ENCODE assay signal across 8 cellular contexts in the genomic region with DNA sequence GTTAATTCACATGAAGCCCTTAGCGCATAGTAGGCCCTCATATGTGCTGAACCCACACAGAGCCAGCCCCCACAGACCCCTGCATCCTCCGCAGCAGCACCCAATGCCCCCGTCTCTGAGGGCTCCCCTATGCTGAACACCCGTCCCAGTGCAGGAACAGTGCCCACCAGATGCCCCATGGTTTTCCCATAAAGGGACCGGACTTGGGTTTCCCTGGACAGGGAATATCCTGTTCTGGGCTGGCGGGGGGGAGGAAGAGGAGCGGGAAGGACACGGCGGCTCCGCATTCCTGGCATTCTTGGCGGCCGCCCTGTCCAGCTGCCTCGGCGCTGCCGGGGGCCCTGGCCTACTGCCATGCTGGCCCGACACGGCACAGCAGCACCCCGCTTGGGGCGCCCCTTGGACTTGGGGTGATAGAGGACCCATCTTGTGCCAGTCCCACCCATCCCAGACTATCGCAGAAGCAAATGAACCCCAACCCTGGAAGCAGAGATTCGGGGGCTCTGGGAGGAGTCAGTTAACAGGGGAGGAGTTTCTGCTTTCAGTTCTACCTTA. TPM values are rescaled to one million over a fixed set of nuclear protein-coding genes. Genes with fewer than 3 reads are reported as not detected.
DNase-seq lines count a peak whose midpoint lies in the region; ATAC-seq, FAIRE-seq and TF ChIP-seq lines count a peak whose summit lies in the region.

No MANE protein-coding gene starts in this region.

- ATAC-seq in pancreas (peak; percentile 36 to 74 (median 59)), HG03439 (IDR thresholded peaks at IDR 0.05; ENCODE audit: unreplicated experiment) (no peak)

- no peak for FAIRE-seq in pancreas (lab: Jason Lieb, UNC)

- no peak overlapping the region for H3K4me2 ChIP-seq in SK-N-SH
- no peak overlapping the region for H3K4me2 ChIP-seq in MM.1S (ENCODE audit: low read depth, low read length)

- no peaks in the 10 kb centered on the region for H3K27me3 ChIP-seq in SK-N-SH (ENCODE audit: insufficient read depth)
- H3K27me3 ChIP-seq in pancreas: no peaks in the 10 kb centered on the region
- no peaks in the 10 kb centered on the region for H3K27me3 ChIP-seq in MM.1S (replicated peaks; ENCODE audit: insufficient read depth, low read length)

- CTCF ChIA-PET in SK-N-SH (lab: Yijun Ruan, JAX): no interaction called here

- H3K9me2 ChIP-seq in SK-N-SH: no peaks in the 10 kb centered on the region
- H3K9me2 ChIP-seq in MM.1S (replicated peaks; ENCODE audit: insufficient read depth, low read length): no peaks in the 10 kb centered on the region

- POLR2A ChIA-PET in SK-N-SH (lab: Yijun Ruan, JAX): interaction anchor here (0.7 kb wide), 1 partner anchor 342 kb away, joined by 3 read pairs; no protein-coding TSS in a partner anchor

- H3K36me3 ChIP-seq in SK-N-SH (replicated peaks in 1 of 2; ENCODE audit: control insufficient read depth in 1 of 2, insufficient read depth in 2 of 2, low read length in 1 of 2): no peaks in the 10 kb centered on the region
- no peaks in the 10 kb centered on the region for H3K36me3 ChIP-seq in pancreas
- no peaks in the 10 kb centered on the region for H3K36me3 ChIP-seq in MM.1S (replicated peaks; ENCODE audit: insufficient read depth, low read length)

- H3K27ac Mint-ChIP-seq in glutamatergic neuron (ENCODE audit: unreplicated experiment): no peak overlapping the region
- H3K27ac Mint-ChIP-seq in activated T-helper 1 cell treated with anti-CD3 and anti-CD28 coated beads, Interleukin-12 subunit alpha, Interleukin-12 subunit beta, Interleukin-2, Interleukin-4 antibody, amounts not matched to agents 30 ng/mL and 10 ng/mL and 1 ng/mL, durations not matched to agents 14 hours and 24 hours and 36 hours: no peak overlapping the region

- H3K4me1 Mint-ChIP-seq in glutamatergic neuron (ENCODE audit: low read depth, unreplicated experiment): peaks cover 30% of the 10 kb centered on the region
- peaks cover 35% of the 10 kb centered on the region for H3K4me1 Mint-ChIP-seq in activated T-helper 1 cell treated with anti-CD3 and anti-CD28 coated beads, Interleukin-12 subunit alpha, Interleukin-12 subunit beta, Interleukin-2, Interleukin-4 antibody, amounts not matched to agents 30 ng/mL and 10 ng/mL and 1 ng/mL, durations not matched to agents 14 hours and 24 hours and 36 hours (ENCODE audit: low read depth)

- no peak for TF ChIP-seq RAD21 in SK-N-SH (IDR thresholded peaks at IDR 0.05; ENCODE audit: low read length)

- no peak overlapping the region for H3K4me3 Mint-ChIP-seq in glutamatergic neuron (ENCODE audit: unreplicated experiment)
- H3K4me3 Mint-ChIP-seq in activated T-helper 1 cell treated with anti-CD3 and anti-CD28 coated beads, Interleukin-12 subunit alpha, Interleukin-12 subunit beta, Interleukin-2, Interleukin-4 antibody, amounts not matched to agents 30 ng/mL and 10 ng/mL and 1 ng/mL, durations not matched to agents 14 hours and 24 hours and 36 hours: no peak overlapping the region

- DNase-seq in COLO829 (ENCODE audit: low spot score) (peak; percentile 48), SK-N-SH (no peak), glutamatergic neuron (peak; percentile 23), pancreas (peak in 5 of 6 donors; percentile 45 to 88 (median 73)), MM.1S (no peak), NOMO-1 treated with dmso at 0.1 percent for 144 hours (lab: John Stamatoyannopoulos, UW; ENCODE audit: unreplicated experiment) (no peak)
- DNase-seq in activated T-helper 1 cell treated with anti-CD3 and anti-CD28 coated beads, Interleukin-12 subunit alpha, Interleukin-12 subunit beta, Interleukin-2, Interleukin-4 antibody, amounts not matched to agents 30 ng/mL and 10 ng/mL and 1 ng/mL, durations not matched to agents 14 hours and 24 hours and 36 hours (ENCODE audit: low spot score): no peak

- peaks cover 10% of the 10 kb centered on the region for H3K9me3 Mint-ChIP-seq in glutamatergic neuron (ENCODE audit: unreplicated experiment)
- no peaks in the 10 kb centered on the region for H3K9me3 Mint-ChIP-seq in activated T-helper 1 cell treated with anti-CD3 and anti-CD28 coated beads, Interleukin-12 subunit alpha, Interleukin-12 subunit beta, Interleukin-2, Interleukin-4 antibody, amounts not matched to agents 30 ng/mL and 10 ng/mL and 1 ng/mL, durations not matched to agents 14 hours and 24 hours and 36 hours

- no peaks in the 10 kb centered on the region for H3K9me3 ChIP-seq in SK-N-SH
- no peaks in the 10 kb centered on the region for H3K9me3 ChIP-seq in pancreas
- H3K9me3 ChIP-seq in MM.1S (replicated peaks; ENCODE audit: insufficient read depth, low read length): no peaks in the 10 kb centered on the region

- no peaks in the 10 kb centered on the region for H3K36me3 Mint-ChIP-seq in glutamatergic neuron (ENCODE audit: unreplicated experiment)
- no peaks in the 10 kb centered on the region for H3K36me3 Mint-ChIP-seq in activated T-helper 1 cell treated with anti-CD3 and anti-CD28 coated beads, Interleukin-12 subunit alpha, Interleukin-12 subunit beta, Interleukin-2, Interleukin-4 antibody, amounts not matched to agents 30 ng/mL and 10 ng/mL and 1 ng/mL, durations not matched to agents 14 hours and 24 hours and 36 hours (ENCODE audit: low read depth)

- WGBS in SK-N-SH (ENCODE audit: low lambda C conversion rate): 83% methylated on average over 2 of the region's 21 CpGs
- 42 to 52% methylated on average over 21 of the region's 21 CpGs for WGBS in pancreas, 2 donors

- intact Hi-C loops in pancreas (cut with DNase I): loop anchor here (10.0 kb wide), 3 partner anchors 59 to 349 kb away; a partner anchor contains a TSS
- intact Hi-C loops in activated T-helper 1 cell treated with anti-CD3 and anti-CD28 coated beads, Interleukin-12 subunit alpha, Interleukin-12 subunit beta, Interleukin-2, Interleukin-4 antibody, amounts not matched to agents 30 ng/mL and 10 ng/mL and 1 ng/mL, durations not matched to agents 14 hours and 24 hours and 36 hours (cut with micrococcal nuclease): no loop called here

- H3K27ac ChIP-seq in SK-N-SH (ENCODE audit: low read depth in 2 of 2, low read length in 1 of 2) (no peak overlapping the region), pancreas (peak overlapping the region; percentile 52 to 64 (median 62)), MM.1S (ENCODE audit: low read length) (no peak overlapping the region)

- peak in 1 of 2 experiments; percentile 35; a peak in 1 of 4 replicates for TF ChIP-seq EP300 in SK-N-SH (IDR thresholded peaks at IDR 0.05; ENCODE audit: borderline replicate concordance in 1 of 2, low read depth in 1 of 2, low read length in 1 of 2)

- H3K27me3 Mint-ChIP-seq in glutamatergic neuron (ENCODE audit: unreplicated experiment): peaks cover 9% of the 10 kb centered on the region
- H3K27me3 Mint-ChIP-seq in activated T-helper 1 cell treated with anti-CD3 and anti-CD28 coated beads, Interleukin-12 subunit alpha, Interleukin-12 subunit beta, Interleukin-2, Interleukin-4 antibody, amounts not matched to agents 30 ng/mL and 10 ng/mL and 1 ng/mL, durations not matched to agents 14 hours and 24 hours and 36 hours (ENCODE audit: insufficient read depth): peaks cover 3% of the 10 kb centered on the region

- H3K9ac ChIP-seq in SK-N-SH: no peak overlapping the region
- H3K9ac ChIP-seq in MM.1S (ENCODE audit: low read length): no peak overlapping the region

- H3F3A ChIP-seq in SK-N-SH (replicated peaks; ENCODE audit: insufficient read depth): peaks cover 4% of the 10 kb centered on the region
- H3F3A ChIP-seq in MM.1S (ENCODE audit: insufficient read depth, low read length): no peaks in the 10 kb centered on the region

- H3K4me3 ChIP-seq in SK-N-SH (ENCODE audit: low read depth in 2 of 2, low read length in 1 of 2) (no peak overlapping the region), pancreas (no peak overlapping the region), MM.1S (ENCODE audit: low read length) (no peak overlapping the region)

- H2AFZ ChIP-seq in SK-N-SH (ENCODE audit: low read depth) (no peak overlapping the region), MM.1S (ENCODE audit: low read length) (no peak overlapping the region)

- no peak for TF ChIP-seq CTCF in SK-N-SH (IDR thresholded peaks at IDR 0.05)
- TF ChIP-seq CTCF in glutamatergic neuron (IDR thresholded peaks at IDR 0.05; ENCODE audit: partially characterized antibody, unreplicated experiment): no peak
- no peak for TF ChIP-seq CTCF in pancreas (IDR thresholded peaks at IDR 0.05)
- TF ChIP-seq CTCF in MM.1S (IDR thresholded peaks at IDR 0.05; ENCODE audit: low read length): no peak

- H4K20me1 ChIP-seq in SK-N-SH (ENCODE audit: insufficient read depth): no peaks in the 10 kb centered on the region
- no peaks in the 10 kb centered on the region for H4K20me1 ChIP-seq in MM.1S (ENCODE audit: insufficient read depth, low read length)

- H3K4me1 ChIP-seq in SK-N-SH (ENCODE audit: control insufficient read depth in 1 of 2, insufficient read depth in 2 of 2, low read depth in 1 of 2, low read length in 1 of 2) (peaks cover under 1 to 9% of the 10 kb centered on the region in 2 experiments; a peak in 2 of 4 replicates), pancreas (peaks cover 8 to 12% (median 11%) of the 10 kb centered on the region in 3 donors), MM.1S (ENCODE audit: low read length) (peaks cover 4% of the 10 kb centered on the region)

- H3K79me2 ChIP-seq in SK-N-SH (ENCODE audit: insufficient read depth) (no peaks in the 10 kb centered on the region), MM.1S (ENCODE audit: low read length) (no peaks in the 10 kb centered on the region)

TF ChIP-seq in SK-N-SH, 30 proteins besides CTCF, POLR2A, EP300 and RAD21 (continues in another document):
- TF ChIP-seq TCF12 (IDR thresholded peaks at IDR 0.05) (peak; percentile 52), NFIC (IDR thresholded peaks at IDR 0.05; ENCODE audit: borderline replicate concordance) (peak; percentile 77)
- TF ChIP-seq, protein P1, sequence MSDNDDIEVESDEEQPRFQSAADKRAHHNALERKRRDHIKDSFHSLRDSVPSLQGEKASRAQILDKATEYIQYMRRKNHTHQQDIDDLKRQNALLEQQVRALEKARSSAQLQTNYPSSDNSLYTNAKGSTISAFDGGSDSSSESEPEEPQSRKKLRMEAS (IDR thresholded peaks at IDR 0.05; ENCODE audit: low read depth): no peak

RNA-seq across cellular contexts. Expression of a gene that starts 23.7 kb away (rescaled TPM):
- polyA plus RNA-seq in SK-N-SH (2012; rRNA removed): 2.3 and 2.7 TPM in 2 replicates
- 1.4 and 2.3 TPM in 2 replicates for polyA plus RNA-seq in SK-N-SH (2012; cell fraction: cytosol; rRNA removed)
- 8.3 and 9.9 TPM in 2 replicates for polyA plus RNA-seq in SK-N-SH (2012; cell fraction: nucleus; rRNA removed)
- total RNA-seq in glutamatergic neuron (ENCODE audit: unreplicated experiment): 5.9 TPM
- 10 to 100 TPM; 17.2 to 28.8 (median 22.3) TPM for total RNA-seq in pancreas
- 10 to 100 TPM; 28.7 to 44.0 TPM for polyA plus RNA-seq in pancreas
- 12.7 and 13.8 TPM in 2 replicates for total RNA-seq in activated T-helper 1 cell treated with anti-CD3 and anti-CD28 coated beads, Interleukin-12 subunit alpha, Interleukin-12 subunit beta, Interleukin-2, Interleukin-4 antibody, amounts not matched to agents 30 ng/mL and 10 ng/mL and 1 ng/mL, durations not matched to agents 14 hours and 24 hours and 36 hours

Comparison
In these comparisons a context has a peak if more than half of its experiments do, and no peak if none do; other contexts are left out.
1. DNase-seq: peak in COLO829 (single experiment), glutamatergic neuron (single experiment) and pancreas (5 of 6); none in SK-N-SH (single experiment), activated T-helper 1 cell treated with anti-CD3 and anti-CD28 coated beads, Interleukin-12 subunit alpha, Interleukin-12 subunit beta, Interleukin-2, Interleukin-4 antibody, amounts not matched to agents 30 ng/mL and 10 ng/mL and 1 ng/mL, durations not matched to agents 14 hours and 24 hours and 36 hours (single experiment), MM.1S (single experiment) and NOMO-1 treated with dmso at 0.1 percent for 144 hours (single experiment).
2. H3K27ac ChIP-seq: peak in pancreas (4 of 4); none in SK-N-SH (0 of 2) and MM.1S (single experiment).